ENCODE assay signal across 20 cellular contexts in genomic region chr13:47188802-47189201, GRCh38.
DNase-seq lines count a peak whose midpoint lies in the region; TF ChIP-seq lines count a peak whose summit lies in the region.
"Had no signal": no experiment of that assay in that cellular context is flagged by ENCODE, and none has a peak within 500 bp of the region (broad histone marks: within the 10 kb centered on the region; RNA-seq: fewer than 3 reads in every experiment).

No MANE protein-coding gene starts in this region.

- no peak overlapping the region for H2BK15ac ChIP-seq in mesendoderm (replicated peaks; ENCODE audit: low read depth)

- H3K9me3 ChIP-seq in A673 (ENCODE audit: low read depth, low read length, poor library complexity, severe bottlenecking) (no peaks in the 10 kb centered on the region), sigmoid colon (no peaks in the 10 kb centered on the region)
- H3K9me3 ChIP-seq: gastrocnemius medialis, pancreas, tibial nerve had no signal

- H3K79me2 ChIP-seq in mesendoderm (ENCODE audit: control insufficient read depth, insufficient read depth, low read length): no peaks in the 10 kb centered on the region

- no peak overlapping the region for H2BK120ac ChIP-seq in mesendoderm (ENCODE audit: low read depth, low read length)

- no TSS peak for BruUV-seq in A673 (replicated peaks; lab: Mats Ljungman, UMichigan)

- DNase-seq in EL (peak; percentile 61), LHCN-M2 (ENCODE audit: low read depth) (peak; percentile 55), epithelial cell of esophagus (ENCODE audit: low read depth) (peak; percentile 31), mesendoderm (peak; percentile 48), A673 (ENCODE audit: low spot score) (no peak), SKM-1 treated with dmso at 0.1 percent for 144 hours (lab: John Stamatoyannopoulos, UW; ENCODE audit: unreplicated experiment) (no peak), posterior cingulate gyrus (no peak), sigmoid colon (no peak)
- DNase-seq: activated CD4-positive, CD25-positive, alpha-beta regulatory T cell; activated CD8-positive, alpha-beta memory T cell treated with anti-CD3 and anti-CD28 coated beads for 24 hours; activated naive CD8-positive, alpha-beta T cell treated with anti-CD3 and anti-CD28 coated beads, Interleukin-2, amount 50 U/mL, for 24 hours; central memory CD4-positive, alpha-beta T cell; DMS53; effector CD8-positive, alpha-beta T cell; gastrocnemius medialis; NCI-H1930; NCI-H446; pancreas had no signal

- TF ChIP-seq CTCF in epithelial cell of esophagus (IDR thresholded peaks at IDR 0.05; ENCODE audit: insufficient read depth, low read depth, low read length, missing control alignments) (no peak), A673 (conservative IDR thresholded peaks at IDR 0.05; ENCODE audit: low read depth, low read length) (no peak), sigmoid colon (IDR thresholded peaks at IDR 0.05) (no peak)

- H3K36me3 ChIP-seq in mesendoderm (ENCODE audit: control insufficient read depth, insufficient read depth, low read length) (no peaks in the 10 kb centered on the region), A673 (ENCODE audit: insufficient read depth, low read length, poor library complexity, severe bottlenecking) (no peaks in the 10 kb centered on the region), sigmoid colon (no peaks in the 10 kb centered on the region)
- H3K36me3 ChIP-seq: gastrocnemius medialis, pancreas, tibial nerve had no signal

- H3K56ac ChIP-seq in mesendoderm (ENCODE audit: low read length): no peak overlapping the region

- intact Hi-C loops in A673 (cut with micrococcal nuclease; ENCODE audit: unreplicated experiment) (no loop called here), posterior cingulate gyrus (cut with DNase I) (no loop called here), sigmoid colon (cut with DNase I) (no loop called here)

- H3K18ac ChIP-seq in mesendoderm (ENCODE audit: low read length): no peak overlapping the region

- no peak for TF ChIP-seq POLR2A in sigmoid colon (IDR thresholded peaks at IDR 0.05)

- no peak overlapping the region for H3K23ac ChIP-seq in mesendoderm (ENCODE audit: low read length)

- no peak overlapping the region for H3K9ac ChIP-seq in mesendoderm (ENCODE audit: low read length)

- no peaks in the 10 kb centered on the region for H3K27me3 ChIP-seq in mesendoderm (ENCODE audit: insufficient read depth, low read length, poor library complexity)
- H3K27me3 ChIP-seq in A673 (replicated peaks; ENCODE audit: insufficient read depth, low read depth, low read length, poor library complexity): peaks cover 58% of the 10 kb centered on the region
- no peaks in the 10 kb centered on the region for H3K27me3 ChIP-seq in sigmoid colon
- H3K27me3 ChIP-seq: gastrocnemius medialis, pancreas, tibial nerve had no signal

- H2AK5ac ChIP-seq in mesendoderm (ENCODE audit: low read length): no peak overlapping the region

- no peak overlapping the region for H3K27ac ChIP-seq in mesendoderm (ENCODE audit: low read depth, low read length)
- H3K27ac ChIP-seq in A673 (ENCODE audit: low read depth, low read length, poor library complexity, severe bottlenecking): no peak overlapping the region
- no peak overlapping the region for H3K27ac ChIP-seq in sigmoid colon
- H3K27ac ChIP-seq: gastrocnemius medialis, pancreas, tibial nerve had no signal

- TF ChIP-seq EP300 in sigmoid colon (IDR thresholded peaks at IDR 0.05): no peak

- no peak overlapping the region for H4K8ac ChIP-seq in mesendoderm (ENCODE audit: low read depth, low read length)

- no peak overlapping the region for H3K4me3 ChIP-seq in epithelial cell of esophagus (ENCODE audit: low read length)
- no peak overlapping the region for H3K4me3 ChIP-seq in mesendoderm (ENCODE audit: low read length)
- no peak overlapping the region for H3K4me3 ChIP-seq in A673 (ENCODE audit: low read depth, low read length, poor library complexity, severe bottlenecking)
- H3K4me3 ChIP-seq in sigmoid colon: no peak overlapping the region
- H3K4me3 ChIP-seq: gastrocnemius medialis, pancreas, smooth muscle cell, tibial nerve had no signal

- POLR2A ChIA-PET in A673 (lab: Charles Lee; ENCODE audit: low non-redundant PET): no interaction called here

- no peak overlapping the region for H2BK5ac ChIP-seq in mesendoderm (ENCODE audit: low read length)

- H3K4me2 ChIP-seq in mesendoderm (ENCODE audit: low read length): no peak overlapping the region
- H3K4me2 ChIP-seq: smooth muscle cell had no signal

- H3K4me1 ChIP-seq in mesendoderm (ENCODE audit: control insufficient read depth, low read depth, low read length): peaks cover 2% of the 10 kb centered on the region
- H3K4me1 ChIP-seq in A673 (ENCODE audit: insufficient read depth, low read length, poor library complexity, severe bottlenecking): no peaks in the 10 kb centered on the region
- H3K4me1 ChIP-seq in sigmoid colon: no peaks in the 10 kb centered on the region
- H3K4me1 ChIP-seq: gastrocnemius medialis, pancreas, tibial nerve had no signal

- no peaks in the 10 kb centered on the region for H3K79me1 ChIP-seq in mesendoderm (ENCODE audit: low read length)

- no CpG with 5 or more reads among the region's 3 CpGs for WGBS in mesendoderm (ENCODE audit: extremely low coverage, insufficient coverage, low lambda C conversion rate)
- 63 to 73% methylated on average over 3 of the region's 3 CpGs for WGBS in sigmoid colon, 2 donors

- H4K5ac ChIP-seq in mesendoderm (ENCODE audit: low read length): no peak overlapping the region

- CTCF ChIA-PET in A673 (lab: Charles Lee): no interaction called here

- no peak overlapping the region for H3K4ac ChIP-seq in mesendoderm (ENCODE audit: low read depth, low read length)

Comparison
In these comparisons a context has a peak if more than half of its experiments do, and no peak if none do; other contexts are left out.
1. DNase-seq: peak in EL (single experiment), LHCN-M2 (single experiment), epithelial cell of esophagus (single experiment) and mesendoderm (single experiment); none in A673 (single experiment), SKM-1 treated with dmso at 0.1 percent for 144 hours (single experiment), posterior cingulate gyrus (0 of 10) and sigmoid colon (single experiment).